Comparison of ENCODE assay signal across 18 cellular contexts in the genomic region with DNA sequence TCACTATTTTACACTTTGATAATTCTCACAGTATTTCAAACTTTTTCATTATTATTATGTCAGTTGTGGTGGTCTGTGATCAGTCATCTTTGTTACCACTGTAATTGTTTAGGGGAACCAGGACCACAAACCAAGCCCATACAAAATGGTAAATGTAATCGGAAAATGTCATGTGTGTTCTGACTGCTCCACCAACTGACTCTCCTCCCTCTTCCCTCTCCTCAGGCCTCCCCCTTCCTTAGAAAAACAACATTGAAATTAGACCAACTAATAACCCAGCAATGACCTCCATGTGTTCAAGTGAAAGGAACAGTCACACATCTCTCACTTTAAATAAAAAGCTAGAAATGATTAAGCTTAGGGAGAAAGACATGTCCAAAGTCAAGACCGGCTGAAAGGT.
"Had no signal": no experiment of that assay in that cellular context is flagged by ENCODE, and none has a peak within 500 bp of the region (broad histone marks: within the 10 kb centered on the region; RNA-seq: fewer than 3 reads in every experiment).

No MANE protein-coding gene starts in this region.

- H3K9me3 ChIP-seq: lower lobe of right lung, prostate gland, sigmoid colon, upper lobe of right lung, vagina had no signal

- H3K4me1 ChIP-seq: foreskin keratinocyte, left ventricle myocardium inferior, lower lobe of right lung, parathyroid adenoma, prostate gland, sigmoid colon, upper lobe of right lung, vagina had no signal

- H3K36me3 ChIP-seq: left ventricle myocardium inferior, lower lobe of right lung, prostate gland, sigmoid colon, tibial artery, upper lobe of right lung, vagina had no signal

- H3K9ac ChIP-seq: parathyroid adenoma had no signal

- H2AFZ ChIP-seq: hepatocyte, parathyroid adenoma had no signal

- H3K27ac ChIP-seq: foreskin keratinocyte, hepatocyte, left ventricle myocardium inferior, lower lobe of right lung, parathyroid adenoma, prostate gland, sigmoid colon, skin epidermis, tibial artery, upper lobe of right lung, vagina had no signal

- H3K27ac Mint-ChIP-seq: memory B cell; mesothelial cell of epicardium; natural killer cell treated with Interleukin-12 subunit alpha and Interleukin-12 subunit beta and Interleukin-15 and Interleukin-18, amount 100 ng/mL, for 72 hours had no signal

- H3K79me2 ChIP-seq: parathyroid adenoma had no signal

- H3K27me3 Mint-ChIP-seq: central memory CD8-positive, alpha-beta T cell; memory B cell had no signal

- DNase-seq: foreskin keratinocyte; left ventricle myocardium inferior; lower lobe of right lung; sigmoid colon; stimulated activated CD4-positive, alpha-beta T cell treated with anti-CD3 and anti-CD28 coated beads, Interleukin-2, amount 100 ng/mL, for 24 hours; stimulated activated CD4-positive, alpha-beta T cell treated with anti-CD3 and anti-CD28 coated beads, Interleukin-4, amount 100 ng/mL, for 4 hours; stimulated activated naive CD4-positive, alpha-beta T cell treated with Interleukin-2 at 50 U/mL for 16 hours; tibial artery; upper lobe of right lung had no signal

- H3K4me2 ChIP-seq: hepatocyte had no signal

- H3K4me3 ChIP-seq: hepatocyte, left ventricle myocardium inferior, lower lobe of right lung, prostate gland, sigmoid colon, skin epidermis, tibial artery, upper lobe of right lung, vagina had no signal

- H3K36me3 Mint-ChIP-seq: mesothelial cell of epicardium had no signal

- H3K27me3 ChIP-seq: foreskin keratinocyte, hepatocyte, sigmoid colon, tibial artery, upper lobe of right lung, vagina had no signal

- ATAC-seq: foreskin keratinocyte; lower lobe of right lung; natural killer cell treated with Interleukin-12 subunit alpha and Interleukin-12 subunit beta and Interleukin-15 and Interleukin-18, amount 100 ng/mL, for 72 hours; upper lobe of right lung had no signal

- H3K4me3 Mint-ChIP-seq: central memory CD8-positive, alpha-beta T cell; memory B cell; mesothelial cell of epicardium; natural killer cell treated with Interleukin-12 subunit alpha and Interleukin-12 subunit beta and Interleukin-15 and Interleukin-18, amount 100 ng/mL, for 72 hours had no signal
